ENCODE assay signal across 26 cellular contexts in the genomic region with DNA sequence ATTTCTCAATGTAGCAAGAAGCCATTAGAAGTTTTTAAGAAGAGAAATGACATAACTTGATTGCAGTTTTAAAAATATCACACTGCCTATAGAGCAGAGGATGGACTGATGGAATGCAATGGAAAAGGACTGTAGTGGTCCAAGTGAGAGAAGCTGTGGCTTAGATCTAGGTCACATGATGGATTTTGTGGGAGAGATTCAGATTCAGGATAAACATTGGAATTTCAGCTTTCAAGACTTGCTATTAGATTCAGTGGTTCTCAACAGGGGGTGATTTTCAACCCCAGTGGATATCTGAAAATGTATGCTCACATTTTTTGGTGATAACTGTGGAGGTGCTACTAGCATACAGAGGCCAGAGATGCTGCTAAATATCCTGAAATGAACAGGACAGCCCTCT. TPM values are rescaled to one million over a fixed set of nuclear protein-coding genes. Genes with fewer than 3 reads are reported as not detected.
DNase-seq lines count a peak whose midpoint lies in the region; ATAC-seq, FAIRE-seq and TF ChIP-seq lines count a peak whose summit lies in the region.
"Had no signal": no experiment of that assay in that cellular context is flagged by ENCODE, and none has a peak within 500 bp of the region (broad histone marks: within the 10 kb centered on the region; RNA-seq: fewer than 3 reads in every experiment).

No MANE protein-coding gene starts in this region.

- TF ChIP-seq CTCF in astrocyte (IDR thresholded peaks at IDR 0.05; ENCODE audit: insufficient read depth, low read depth, low read length), result no peak

- no peak for DNase-seq in GM23248
- peak; percentile 70 for DNase-seq in astrocyte (ENCODE audit: low read depth)
- DNase-seq in fibroblast of peridontal ligament (ENCODE audit: extremely low read depth), result peak; percentile 38
- DNase-seq in NCI-H446 (lab: John Stamatoyannopoulos, UW), result no peak
- no peak for DNase-seq in AG20443 (ENCODE audit: low spot score)
- DNase-seq: ACHN; C1 segment of cervical spinal cord; CD4-positive, alpha-beta memory T cell; COR-L47; DMS53; GDM1; H7; NCI-H1092 treated with DMSO at 0.1 percent for 48 hours; NCI-H1436; NCI-H1930; NCI-H2107; NCI-H524 treated with DMSO at 0.1 percent for 48 hours; NCI-H774; SIG-M5 had no signal

- H3K4me3 Mint-ChIP-seq in astrocyte (ENCODE audit: unreplicated experiment), result no peak overlapping the region
- H3K4me3 Mint-ChIP-seq: CD4-positive, alpha-beta memory T cell had no signal

- H3K27ac ChIP-seq in ACC112 (ENCODE audit: low read depth, low read length) (peak overlapping the region; percentile 41; the same call in 1 of the 2 replicates), GM23248 (peak overlapping the region; percentile 72), astrocyte (ENCODE audit: low read depth, low read length) (peak overlapping the region; percentile 30)
- H3K27ac ChIP-seq: 22Rv1, HL-60, SK-N-MC had no signal

- H3K4me2 ChIP-seq in GM23248 (ENCODE audit: unreplicated experiment), result peak overlapping the region; percentile 30
- H3K4me2 ChIP-seq in astrocyte (ENCODE audit: low read length), result no peak overlapping the region

- H4K20me1 ChIP-seq in GM23248 (ENCODE audit: insufficient read depth), result no peaks in the 10 kb centered on the region
- H4K20me1 ChIP-seq in astrocyte (ENCODE audit: insufficient read depth, low read length), result no peaks in the 10 kb centered on the region

- H3K79me2 ChIP-seq in ACC112 (ENCODE audit: control insufficient read depth, insufficient read depth, low read length, unreplicated experiment) (no peaks in the 10 kb centered on the region), GM23248 (ENCODE audit: insufficient read depth) (peaks cover 80% of the 10 kb centered on the region), astrocyte (ENCODE audit: insufficient read depth, low read length) (no peaks in the 10 kb centered on the region)

- H3K9me2 ChIP-seq in GM23248 (ENCODE audit: insufficient read depth), result no peaks in the 10 kb centered on the region

- H3K27me3 ChIP-seq in ACC112 (ENCODE audit: insufficient read depth, low read length) (no peaks in the 10 kb centered on the region), GM23248 (replicated peaks; ENCODE audit: insufficient read depth) (no peaks in the 10 kb centered on the region), astrocyte (ENCODE audit: insufficient read depth, low read length) (no peaks in the 10 kb centered on the region)

- H3K9me3 Mint-ChIP-seq in astrocyte (ENCODE audit: unreplicated experiment), result no peaks in the 10 kb centered on the region
- H3K9me3 Mint-ChIP-seq: CD4-positive, alpha-beta memory T cell had no signal

- H3K9ac ChIP-seq in GM23248 (no peak overlapping the region; the same call in 1 of the 2 replicates), astrocyte (ENCODE audit: low read length) (no peak overlapping the region)

- no peak for ATAC-seq in GM21360 (IDR thresholded peaks at IDR 0.05; ENCODE audit: unreplicated experiment)
- ATAC-seq: GM12878 had no signal

- H3K27me3 Mint-ChIP-seq in astrocyte (ENCODE audit: low read depth, unreplicated experiment), result no peaks in the 10 kb centered on the region
- H3K27me3 Mint-ChIP-seq: CD4-positive, alpha-beta memory T cell had no signal

- no peak for FAIRE-seq in astrocyte (lab: Jason Lieb, UNC)
- FAIRE-seq: GM12878, RCC 7860 had no signal

- in situ Hi-C loops in GM23248 (cut with MboI), result no loop called here

- H3K4me1 ChIP-seq in ACC112 (ENCODE audit: control insufficient read depth, insufficient read depth, low read length, unreplicated experiment) (peaks cover 4% of the 10 kb centered on the region), GM23248 (ENCODE audit: insufficient read depth) (peaks cover 45% of the 10 kb centered on the region), astrocyte (ENCODE audit: insufficient read depth, low read length) (peaks cover 9% of the 10 kb centered on the region)

- no peaks in the 10 kb centered on the region for H3K36me3 Mint-ChIP-seq in astrocyte (ENCODE audit: low read depth, unreplicated experiment)
- H3K36me3 Mint-ChIP-seq: CD4-positive, alpha-beta memory T cell had no signal

- H2AFZ ChIP-seq in ACC112 (ENCODE audit: low read length, unreplicated experiment), result no peak overlapping the region
- H2AFZ ChIP-seq in GM23248, result no peak overlapping the region
- H2AFZ ChIP-seq in astrocyte (ENCODE audit: low read depth, low read length), result no peak overlapping the region

- H3K9me3 ChIP-seq in GM23248 (ENCODE audit: low read depth) (no peaks in the 10 kb centered on the region), astrocyte (ENCODE audit: insufficient read depth, low read depth, low read length) (no peaks in the 10 kb centered on the region)

- H3K27ac Mint-ChIP-seq in astrocyte (ENCODE audit: unreplicated experiment), result no peak overlapping the region

- peaks cover 56% of the 10 kb centered on the region for H3F3A ChIP-seq in GM23248 (ENCODE audit: insufficient read depth)

- no peak overlapping the region for H3K4me3 ChIP-seq in ACC112 (ENCODE audit: low read depth, low read length)
- no peak overlapping the region for H3K4me3 ChIP-seq in GM23248
- no peak overlapping the region for H3K4me3 ChIP-seq in astrocyte (ENCODE audit: insufficient read depth, low read depth, low read length)
- H3K4me3 ChIP-seq: GM12878, SK-N-MC had no signal

- H3K36me3 ChIP-seq in ACC112 (ENCODE audit: insufficient read depth, low read length), result no peaks in the 10 kb centered on the region
- H3K36me3 ChIP-seq in GM23248 (ENCODE audit: low read depth), result peaks cover 10% of the 10 kb centered on the region; the same call in 1 of the 2 replicates
- no peaks in the 10 kb centered on the region for H3K36me3 ChIP-seq in astrocyte (ENCODE audit: insufficient read depth, low read length)

- no peaks in the 10 kb centered on the region for H3K4me1 Mint-ChIP-seq in astrocyte (ENCODE audit: low read depth, unreplicated experiment)
- H3K4me1 Mint-ChIP-seq: CD4-positive, alpha-beta memory T cell had no signal

RNA-seq across cellular contexts. Expression of a gene that starts 30.3 kb away (rescaled TPM):
- total RNA-seq in GM23248 (2014; rRNA removed; shearing (Covaris generic)), result 133 and 145 TPM in 2 replicates
- polyA plus RNA-seq in GM23248 (2016; fragmentation: Nextera tagmentation; extraction: Ambion mirVana), result 69.2 and 73.2 TPM in 2 replicates
- total RNA-seq in astrocyte, result 0.16 TPM in 1 of 2 replicates, not detected in the other
- total RNA-seq: CD4-positive, alpha-beta memory T cell had no signal
- polyA plus RNA-seq: CD4-positive, alpha-beta memory T cell had no signal

Comparison
In these comparisons a context has a peak if more than half of its experiments do, and no peak if none do; other contexts are left out.
1. DNase-seq: peak in astrocyte (single experiment) and fibroblast of peridontal ligament (single experiment); none in GM23248 (single experiment), NCI-H446 (0 of 2) and AG20443 (single experiment).
2. RNA of a gene that starts 30.3 kb away (total RNA-seq): 133 to 145 TPM in GM23248; 0.16 TPM in astrocyte; every median in the first group is over 100 times any median in the second.
3. Peak in every context shown above with its lines, with median percentiles within 50 percentile points of each other: H3K27ac ChIP-seq.